20 cellular contexts compared by ENCODE assay signal in genomic region chr9:135152608-135153337, GRCh38.
A peak's percentile ranks its signal among the peaks of the same experiment; 100 is the strongest.
DNase-seq lines count a peak whose midpoint lies in the region; ATAC-seq and TF ChIP-seq lines count a peak whose summit lies in the region.
"Had no signal": no experiment of that assay in that cellular context is flagged by ENCODE, and none has a peak within 500 bp of the region (broad histone marks: within the 10 kb centered on the region; RNA-seq: fewer than 3 reads in every experiment).

No MANE protein-coding gene starts in this region.

- no peak overlapping the region for H3K4me2 ChIP-seq in GM23338

- H2AFZ ChIP-seq in GM23338, result no peak overlapping the region

- 54 to 65% methylated on average over 12 to 17 of the region's 17 CpGs for WGBS in testis, 2 donors
- WGBS in esophagus muscularis mucosa, result 43% methylated on average over 17 of the region's 17 CpGs

- no peak for TF ChIP-seq EP300 in esophagus muscularis mucosa (IDR thresholded peaks at IDR 0.05)

- H3K36me3 Mint-ChIP-seq in GM23338 (ENCODE audit: low read depth), result peaks cover 9% of the 10 kb centered on the region; the same call in 1 of the 3 replicates
- H3K36me3 Mint-ChIP-seq: activated naive CD4-positive, alpha-beta T cell treated with anti-CD3 and anti-CD28 coated beads, Interleukin-2, amount 50 U/mL, for 24 hours had no signal

- ATAC-seq in GM23338, result peak; percentile 57

- H3K9me3 ChIP-seq in testis, result no peaks in the 10 kb centered on the region
- H3K9me3 ChIP-seq in esophagus muscularis mucosa, result no peaks in the 10 kb centered on the region
- H3K9me3 ChIP-seq: neutrophil, Peyer's patch had no signal

- H3K9me2 ChIP-seq in GM23338 (ENCODE audit: insufficient read depth), result no peaks in the 10 kb centered on the region

- H3F3A ChIP-seq in GM23338 (replicated peaks; ENCODE audit: low read depth), result no peaks in the 10 kb centered on the region

- TF ChIP-seq POLR2A in testis (IDR thresholded peaks at IDR 0.05) (no peak), esophagus muscularis mucosa (IDR thresholded peaks at IDR 0.05; ENCODE audit: low read depth) (no peak)

- peaks cover 15% of the 10 kb centered on the region for H3K9me3 Mint-ChIP-seq in GM23338

- H3K4me1 ChIP-seq in GM23338 (ENCODE audit: insufficient read depth), result no peaks in the 10 kb centered on the region
- H3K4me1 ChIP-seq in testis, result no peaks in the 10 kb centered on the region
- no peaks in the 10 kb centered on the region for H3K4me1 ChIP-seq in esophagus muscularis mucosa
- H3K4me1 ChIP-seq: Peyer's patch had no signal

- DNase-seq in AG08395 (ENCODE audit: low spot score) (peak; percentile 7), GM23338 (ENCODE audit: low spot score) (peak; percentile 68), RPMI8226 (peak; percentile 39), islet precursor cell (peak; percentile 92), testis (no peak), UCSD-AML1 (lab: John Stamatoyannopoulos, UW; ENCODE audit: unreplicated experiment) (no peak), esophagus muscularis mucosa (ENCODE audit: extremely low spot score) (no peak)
- DNase-seq: activated CD4-positive, alpha-beta T cell treated with anti-CD3 and anti-CD28 coated beads for 48 hours; activated T-cell treated with anti-CD3 and anti-CD28 coated beads for 4 hours; C1 segment of cervical spinal cord; cortex of kidney; EL; HCEC 1CT; KBM-7; NCI-H446; Peyer's patch; substantia nigra had no signal

- H3K79me2 ChIP-seq in GM23338 (replicated peaks; ENCODE audit: insufficient read depth), result no peaks in the 10 kb centered on the region

- no peak overlapping the region for H3K27ac ChIP-seq in GM23338 (ENCODE audit: low read depth)
- no peak overlapping the region for H3K27ac ChIP-seq in testis
- no peak overlapping the region for H3K27ac ChIP-seq in esophagus muscularis mucosa (replicated peaks in 1 of 4)
- H3K27ac ChIP-seq: epithelial cell of prostate, neutrophil, Peyer's patch had no signal

- intact Hi-C loops in testis (cut with DNase I; ENCODE audit: low total_unique reads), result no loop called here
- intact Hi-C loops in esophagus muscularis mucosa (cut with DNase I), result no loop called here

- TF ChIP-seq CTCF in GM23338 (conservative IDR thresholded peaks at IDR 0.05; ENCODE audit: low read depth in 2 of 2) (no peak), testis (IDR thresholded peaks at IDR 0.05) (no peak), esophagus muscularis mucosa (IDR thresholded peaks at IDR 0.05) (no peak)

- peaks cover 12% of the 10 kb centered on the region for H3K4me1 Mint-ChIP-seq in GM23338
- H3K4me1 Mint-ChIP-seq: activated naive CD4-positive, alpha-beta T cell treated with anti-CD3 and anti-CD28 coated beads, Interleukin-2, amount 50 U/mL, for 24 hours had no signal

- no peaks in the 10 kb centered on the region for H3K27me3 ChIP-seq in GM23338 (ENCODE audit: insufficient read depth)
- no peaks in the 10 kb centered on the region for H3K27me3 ChIP-seq in testis
- peaks cover 0 to 79% (median 0%) of the 10 kb centered on the region in 4 donors for H3K27me3 ChIP-seq in esophagus muscularis mucosa
- H3K27me3 ChIP-seq: Peyer's patch had no signal

- H3K36me3 ChIP-seq in GM23338 (ENCODE audit: insufficient read depth), result no peaks in the 10 kb centered on the region
- H3K36me3 ChIP-seq in testis (ENCODE audit: low read depth, missing control alignments), result no peaks in the 10 kb centered on the region
- no peaks in the 10 kb centered on the region for H3K36me3 ChIP-seq in esophagus muscularis mucosa
- H3K36me3 ChIP-seq: neutrophil, Peyer's patch had no signal

- peaks cover 14% of the 10 kb centered on the region for H3K27me3 Mint-ChIP-seq in GM23338 (ENCODE audit: insufficient read depth, low read depth, poor library complexity)

- no peak overlapping the region for H3K27ac Mint-ChIP-seq in GM23338
- H3K27ac Mint-ChIP-seq: activated naive CD4-positive, alpha-beta T cell treated with anti-CD3 and anti-CD28 coated beads, Interleukin-2, amount 50 U/mL, for 24 hours had no signal

- no peaks in the 10 kb centered on the region for H4K20me1 ChIP-seq in GM23338 (replicated peaks; ENCODE audit: insufficient read depth)

- H3K4me3 Mint-ChIP-seq in GM23338, result no peak overlapping the region
- H3K4me3 Mint-ChIP-seq: activated naive CD4-positive, alpha-beta T cell treated with anti-CD3 and anti-CD28 coated beads, Interleukin-2, amount 50 U/mL, for 24 hours had no signal

- H3K4me3 ChIP-seq in GM23338 (no peak overlapping the region), testis (no peak overlapping the region), esophagus muscularis mucosa (no peak overlapping the region)
- H3K4me3 ChIP-seq: Peyer's patch had no signal

TF ChIP-seq in GM23338, 12 proteins besides CTCF, POLR2A, EP300 and RAD21:
- TF ChIP-seq JUNB (IDR thresholded peaks at IDR 0.05; ENCODE audit: unreplicated experiment), result no peak

Comparison
In these comparisons a context has a peak if more than half of its experiments do, and no peak if none do; other contexts are left out.
1. DNase-seq: peak in AG08395 (single experiment), GM23338 (single experiment), RPMI8226 (single experiment) and islet precursor cell (single experiment); none in testis (single experiment), UCSD-AML1 (single experiment) and esophagus muscularis mucosa (single experiment).